ENCODE assay signal across 14 cellular contexts in the genomic region with DNA sequence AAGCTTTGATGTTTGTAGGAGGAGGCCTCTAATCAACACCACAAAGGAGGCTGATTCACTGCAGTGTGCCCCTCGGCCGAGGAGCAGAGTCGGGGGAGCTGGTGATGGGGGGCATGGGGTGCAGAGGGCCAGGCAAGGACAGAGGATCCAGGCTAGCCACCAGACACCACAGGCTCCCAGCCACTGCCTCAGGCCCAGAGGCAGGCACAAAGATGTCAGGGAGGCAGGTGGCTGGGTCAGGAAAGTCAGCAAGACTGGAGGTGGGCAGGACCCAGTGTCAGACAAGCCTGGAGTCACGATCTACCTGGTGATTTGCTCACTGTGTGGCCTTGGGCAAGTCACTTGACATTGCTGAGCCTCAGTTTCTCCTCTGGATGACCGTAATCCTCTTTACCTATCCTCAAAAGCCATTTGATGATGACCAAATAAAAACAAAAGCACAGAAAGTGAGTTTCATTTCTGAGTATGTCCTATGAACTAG.
A peak's percentile ranks its signal among the peaks of the same experiment; 100 is the strongest.
DNase-seq lines count a peak whose midpoint lies in the region; ATAC-seq and TF ChIP-seq lines count a peak whose summit lies in the region.
"Had no signal": no experiment of that assay in that cellular context is flagged by ENCODE, and none has a peak within 500 bp of the region (broad histone marks: within the 10 kb centered on the region; RNA-seq: fewer than 3 reads in every experiment).

No MANE protein-coding gene starts in this region.

- H3K27ac ChIP-seq in right atrium auricular region: no peak overlapping the region
- H3K27ac ChIP-seq in esophagus muscularis mucosa (replicated peaks in 1 of 4): no peak overlapping the region
- H3K27ac ChIP-seq: BLaER1 had no signal

- no peak overlapping the region for H3K4me3 Mint-ChIP-seq in WTC11
- H3K4me3 Mint-ChIP-seq: CD4-positive, alpha-beta memory T cell had no signal

- POLR2A ChIA-PET in WTC11 (lab: Charles Lee): interaction anchor here (0.6 kb wide), 1 partner anchor 58 kb away, joined by 3 read pairs; no protein-coding TSS in a partner anchor

- H3K9me3 ChIP-seq in right atrium auricular region (peaks cover 0 to 8% of the 10 kb centered on the region in 2 donors), esophagus muscularis mucosa (peaks cover 0 to 10% (median 8%) of the 10 kb centered on the region in 4 donors)

- intact Hi-C loops in Right ventricle myocardium superior (cut with DNase I): no loop called here
- intact Hi-C loops in esophagus muscularis mucosa (cut with DNase I): no loop called here

- H3K4me3 ChIP-seq in right atrium auricular region (no peak overlapping the region), esophagus muscularis mucosa (no peak overlapping the region)
- H3K4me3 ChIP-seq: BLaER1, GM12878 had no signal

- H3K9me3 Mint-ChIP-seq in WTC11: peaks cover 18% of the 10 kb centered on the region

- H3K27me3 Mint-ChIP-seq in WTC11 (ENCODE audit: low read depth): no peaks in the 10 kb centered on the region

- H3K27ac Mint-ChIP-seq in WTC11: no peak overlapping the region
- H3K27ac Mint-ChIP-seq: CD14-positive monocyte had no signal

- no peak for ATAC-seq in Right ventricle myocardium superior (ENCODE audit: poor library complexity)
- ATAC-seq in WTC11: peak; percentile 58
- no peak for ATAC-seq in activated CD4-positive, CD25-positive, alpha-beta regulatory T cell treated with anti-CD3 and anti-CD28 coated beads, Interleukin-2, amount 50 U/mL, for 24 hours
- ATAC-seq: GM12878 had no signal

- H3K4me1 Mint-ChIP-seq in WTC11: peaks cover 22% of the 10 kb centered on the region
- H3K4me1 Mint-ChIP-seq: CD14-positive monocyte had no signal

- H3K36me3 Mint-ChIP-seq in WTC11: peaks cover 11% of the 10 kb centered on the region
- H3K36me3 Mint-ChIP-seq: CD14-positive monocyte had no signal

- no peak for TF ChIP-seq EP300 in esophagus muscularis mucosa (IDR thresholded peaks at IDR 0.05)

- TF ChIP-seq CTCF in right atrium auricular region (IDR thresholded peaks at IDR 0.05): no peak
- TF ChIP-seq CTCF in WTC11 (IDR thresholded peaks at IDR 0.05): no peak
- no peak for TF ChIP-seq CTCF in esophagus muscularis mucosa (IDR thresholded peaks at IDR 0.05)

- H3K27me3 ChIP-seq in right atrium auricular region: no peaks in the 10 kb centered on the region
- H3K27me3 ChIP-seq in esophagus muscularis mucosa: no peaks in the 10 kb centered on the region
- H3K27me3 ChIP-seq: BLaER1 had no signal

- 80% methylated on average over 5 of the region's 5 CpGs for WGBS in esophagus muscularis mucosa

- H3K4me1 ChIP-seq in right atrium auricular region (no peaks in the 10 kb centered on the region), esophagus muscularis mucosa (no peaks in the 10 kb centered on the region)
- H3K4me1 ChIP-seq: BLaER1 had no signal

- TF ChIP-seq POLR2A in esophagus muscularis mucosa (IDR thresholded peaks at IDR 0.05; ENCODE audit: low read depth): no peak

- H3K36me3 ChIP-seq in right atrium auricular region (no peaks in the 10 kb centered on the region), esophagus muscularis mucosa (no peaks in the 10 kb centered on the region)
- H3K36me3 ChIP-seq: BLaER1 had no signal

- DNase-seq in right atrium auricular region (ENCODE audit: low spot score): peak; percentile 36
- DNase-seq in Right ventricle myocardium superior: no peak
- no peak for DNase-seq in WTC11 (ENCODE audit: low spot score)
- peak; percentile 90 for DNase-seq in esophagus muscularis mucosa (ENCODE audit: extremely low spot score)
- DNase-seq in mucosa of gallbladder (ENCODE audit: low spot score): no peak
- DNase-seq in NCI-H446 (lab: John Stamatoyannopoulos, UW): no peak
- DNase-seq: 8988T; CD4-positive, alpha-beta memory T cell; DMS79 treated with DMSO at 0.1 percent for 48 hours; GF-D8 had no signal

- CTCF ChIA-PET in WTC11 (lab: Charles Lee): interaction anchor here (1.2 to 2.0 kb wide), 5 partner anchors 10 to 91 kb away, joined by 3 to 11 read pairs (median 6); no protein-coding TSS in a partner anchor

TF ChIP-seq in WTC11, 78 proteins besides CTCF, POLR2A, EP300 and RAD21:
- TF ChIP-seq TCF7 (CRISPR knock-in tag; IDR thresholded peaks at IDR 0.05; ENCODE audit: low read depth) (no peak), ZNF232 (CRISPR knock-in tag; IDR thresholded peaks at IDR 0.05) (no peak), JAZF1 (CRISPR knock-in tag; IDR thresholded peaks at IDR 0.05) (no peak), ESRRA (CRISPR knock-in tag; IDR thresholded peaks at IDR 0.05; ENCODE audit: borderline replicate concordance) (no peak), NR1H2 (CRISPR knock-in tag; IDR thresholded peaks at IDR 0.05) (no peak), GTF2I (CRISPR knock-in tag; conservative IDR thresholded peaks at IDR 0.05) (no peak), TEAD1 (CRISPR knock-in tag; IDR thresholded peaks at IDR 0.05) (no peak)
- TF ChIP-seq, protein P1, sequence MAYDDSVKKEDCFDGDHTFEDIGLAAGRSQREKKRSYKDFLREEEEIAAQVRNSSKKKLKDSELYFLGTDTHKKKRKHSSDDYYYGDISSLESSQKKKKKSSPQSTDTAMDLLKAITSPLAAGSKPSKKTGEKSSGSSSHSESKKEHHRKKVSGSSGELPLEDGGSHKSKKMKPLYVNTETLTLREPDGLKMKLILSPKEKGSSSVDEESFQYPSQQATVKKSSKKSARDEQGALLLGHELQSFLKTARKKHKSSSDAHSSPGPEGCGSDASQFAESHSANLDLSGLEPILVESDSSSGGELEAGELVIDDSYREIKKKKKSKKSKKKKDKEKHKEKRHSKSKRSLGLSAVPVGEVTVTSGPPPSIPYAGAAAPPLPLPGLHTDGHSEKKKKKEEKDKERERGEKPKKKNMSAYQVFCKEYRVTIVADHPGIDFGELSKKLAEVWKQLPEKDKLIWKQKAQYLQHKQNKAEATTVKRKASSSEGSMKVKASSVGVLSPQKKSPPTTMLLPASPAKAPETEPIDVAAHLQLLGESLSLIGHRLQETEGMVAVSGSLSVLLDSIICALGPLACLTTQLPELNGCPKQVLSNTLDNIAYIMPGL (CRISPR knock-in tag; IDR thresholded peaks at IDR 0.05): no peak

Comparison
In these comparisons a context has a peak if more than half of its experiments do, and no peak if none do; other contexts are left out.
1. DNase-seq: peak in right atrium auricular region (single experiment) and esophagus muscularis mucosa (single experiment); none in Right ventricle myocardium superior (single experiment), WTC11 (single experiment), mucosa of gallbladder (single experiment) and NCI-H446 (0 of 2).